ENCODE assay signal across 10 cellular contexts in genomic region chr12:6224550-6224949, GRCh38. TPM values are rescaled to one million over a fixed set of nuclear protein-coding genes. Genes with fewer than 3 reads are reported as not detected.
DNase-seq lines count a peak whose midpoint lies in the region; TF ChIP-seq lines count a peak whose summit lies in the region.
"Had no signal": no experiment of that assay in that cellular context is flagged by ENCODE, and none has a peak within 500 bp of the region (broad histone marks: within the 10 kb centered on the region; RNA-seq: fewer than 3 reads in every experiment).

No MANE protein-coding gene starts in this region.

- H3K4me3 ChIP-seq in spleen, result no peak overlapping the region
- H3K4me3 ChIP-seq: ovary had no signal

- peaks cover 0 to 43% (median 0%) of the 10 kb centered on the region in 6 donors for H3K36me3 ChIP-seq in spleen
- H3K36me3 ChIP-seq: ovary had no signal

- no peaks in the 10 kb centered on the region for H3K9me3 Mint-ChIP-seq in mesothelial cell of epicardium

- H3K4me1 Mint-ChIP-seq in mesothelial cell of epicardium, result peaks cover 35% of the 10 kb centered on the region

- TF ChIP-seq POLR2A in spleen (IDR thresholded peaks at IDR 0.05), result no peak

- TF ChIP-seq CTCF in mesothelial cell of epicardium (IDR thresholded peaks at IDR 0.05; ENCODE audit: unreplicated experiment) (no peak), spleen (IDR thresholded peaks at IDR 0.05 in 8 of 11, conservative IDR thresholded peaks at IDR 0.05 in 3 of 11) (no peak)

- no peaks in the 10 kb centered on the region for H3K9me3 ChIP-seq in spleen
- H3K9me3 ChIP-seq: ovary had no signal

- H3K27ac Mint-ChIP-seq in mesothelial cell of epicardium, result no peak overlapping the region

- H3K36me3 Mint-ChIP-seq in mesothelial cell of epicardium, result no peaks in the 10 kb centered on the region

- intact Hi-C loops in spleen (cut with DNase I; ENCODE audit: low total_unique reads), result no loop called here

- DNase-seq in NAMALWA (ENCODE audit: low spot score) (peak; percentile 69), astrocyte of the hippocampus (ENCODE audit: low read depth, low spot score) (peak; percentile 82), substantia nigra (lab: John Stamatoyannopoulos, UW) (peak; percentile 47 to 96 (median 81)), mesothelial cell of epicardium (ENCODE audit: low spot score in 2 of 2, unreplicated experiment in 2 of 2) (no peak), spleen (no peak), RKO (ENCODE audit: low spot score) (no peak), ecto neural progenitor cell (ENCODE audit: low spot score) (no peak)
- DNase-seq: OCI-M1 had no signal

- H3K27me3 ChIP-seq in layer of hippocampus (ENCODE audit: control insufficient read depth, insufficient read depth, low read length), result no peaks in the 10 kb centered on the region
- no peaks in the 10 kb centered on the region for H3K27me3 ChIP-seq in spleen (replicated peaks in 1 of 7)
- H3K27me3 ChIP-seq: ovary had no signal

- no peak overlapping the region for H3K4me3 Mint-ChIP-seq in mesothelial cell of epicardium

- H3K27me3 Mint-ChIP-seq in mesothelial cell of epicardium (ENCODE audit: low read depth), result no peaks in the 10 kb centered on the region

- 57 to 79% (median 71%) methylated on average over 10 of the region's 10 CpGs for WGBS in spleen, 5 donors

- peak overlapping the region; percentile 97 for H3K27ac ChIP-seq in layer of hippocampus (ENCODE audit: low read depth, low read length)
- H3K27ac ChIP-seq in substantia nigra (ENCODE audit: low read depth, low read length, poor library complexity, severe bottlenecking), result peak overlapping the region; percentile 96
- peak overlapping the region in 1 of 8 donors; percentile 20 for H3K27ac ChIP-seq in spleen

- peaks cover 0 to 49% (median 6%) of the 10 kb centered on the region in 6 donors for H3K4me1 ChIP-seq in spleen

RNA-seq across cellular contexts. Expression of gene CD9, which starts 24.4 kb away (rescaled TPM):
- 20.0 to 22.6 TPM (median 22.3 TPM) in 3 replicates for total RNA-seq in mesothelial cell of epicardium
- 100 to 1,000 TPM in 1 of 7 donors, 10 to 100 TPM in 6; 50.0 to 113 (median 75.7) TPM for total RNA-seq in spleen
- 10 to 100 TPM; 16.2 to 87.4 (median 50.6) TPM for polyA plus RNA-seq in spleen

Comparison
In these comparisons a context has a peak if more than half of its experiments do, and no peak if none do; other contexts are left out.
1. DNase-seq: peak in NAMALWA (single experiment), astrocyte of the hippocampus (single experiment) and substantia nigra (49 of 49); none in mesothelial cell of epicardium (0 of 2), spleen (single experiment), RKO (single experiment) and ecto neural progenitor cell (single experiment).